21 cellular contexts compared by ENCODE assay signal in the genomic region with DNA sequence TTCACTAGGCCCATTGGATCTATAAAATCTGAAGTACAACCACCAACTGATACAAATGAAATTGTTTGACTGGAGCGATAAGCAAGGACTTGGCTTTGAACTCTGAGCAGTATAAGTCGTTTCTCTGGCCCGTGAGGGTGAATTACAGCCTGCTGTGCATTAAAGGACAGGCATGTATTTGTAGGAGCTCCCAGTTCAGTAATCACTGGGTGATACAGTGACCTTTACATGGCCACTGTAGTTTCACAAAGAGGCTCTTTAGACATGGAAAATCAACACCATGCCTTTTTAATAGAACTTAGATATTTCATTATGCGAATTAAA.
A peak's percentile ranks its signal among the peaks of the same experiment; 100 is the strongest.
DNase-seq lines count a peak whose midpoint lies in the region; ATAC-seq, FAIRE-seq and TF ChIP-seq lines count a peak whose summit lies in the region.
"Had no signal": no experiment of that assay in that cellular context is flagged by ENCODE, and none has a peak within 500 bp of the region (broad histone marks: within the 10 kb centered on the region; RNA-seq: fewer than 3 reads in every experiment).

No MANE protein-coding gene starts in this region.

- H3K27ac ChIP-seq in small intestine (ENCODE audit: low read depth in 1 of 2, low read length in 1 of 2) (no peak overlapping the region), upper lobe of left lung (no peak overlapping the region)
- H3K27ac ChIP-seq: 22Rv1; A549; BLaER1 treated with 17β-estradiol and CSF1 and Interleukin-3, amounts not matched to agents 10 nM and 100 nM; C4-2B had no signal

- TF ChIP-seq EP300 in upper lobe of left lung (IDR thresholded peaks at IDR 0.05): no peak

- 14 to 37% (median 30%) methylated on average over 4 of the region's 4 CpGs for WGBS in small intestine, 3 donors
- 65 to 78% methylated on average over 4 of the region's 4 CpGs for WGBS in upper lobe of left lung, 2 donors

- DNase-seq in HuH-7 (ENCODE audit: low spot score): peak; percentile 16
- peak; percentile 17 to 52 for DNase-seq in left colon
- peak; percentile 89 for DNase-seq in small intestine
- DNase-seq in NCI-H2171 treated with DMSO at 0.1 percent for 48 hours (lab: John Stamatoyannopoulos, UW): no peak
- DNase-seq in upper lobe of left lung: no peak
- DNase-seq: AML-193; Caco-2; Calu3; CD4-positive, alpha-beta T cell; CD8-positive, alpha-beta T cell; DMS79 treated with DMSO at 0.1 percent for 48 hours; GF-D8 had no signal

- no peaks in the 10 kb centered on the region for H3K27me3 ChIP-seq in small intestine (ENCODE audit: control insufficient read depth in 2 of 2, insufficient read depth in 2 of 2, low read length in 2 of 2)
- no peaks in the 10 kb centered on the region for H3K27me3 ChIP-seq in upper lobe of left lung
- H3K27me3 ChIP-seq: BLaER1 treated with 17β-estradiol and CSF1 and Interleukin-3, amounts not matched to agents 10 nM and 100 nM had no signal

- ATAC-seq in left colon (peak; percentile 93), upper lobe of left lung (ENCODE audit: low FRiP score in 2 of 2) (no peak), HG03097 (IDR thresholded peaks at IDR 0.05; ENCODE audit: low FRiP score, unreplicated experiment) (no peak)
- ATAC-seq: A549; CD8-positive, alpha-beta T cell had no signal

- H3K36me3 ChIP-seq in small intestine (ENCODE audit: control insufficient read depth in 2 of 2, insufficient read depth in 2 of 2, low read length in 2 of 2) (no peaks in the 10 kb centered on the region), upper lobe of left lung (no peaks in the 10 kb centered on the region)
- H3K36me3 ChIP-seq: BLaER1 treated with 17β-estradiol and CSF1 and Interleukin-3, amounts not matched to agents 10 nM and 100 nM had no signal

- H3K4me1 ChIP-seq in small intestine (ENCODE audit: control insufficient read depth in 2 of 2, insufficient read depth in 1 of 2, low read depth in 1 of 2, low read length in 1 of 2): peaks cover 3 to 5% of the 10 kb centered on the region in 2 donors
- no peaks in the 10 kb centered on the region for H3K4me1 ChIP-seq in upper lobe of left lung
- H3K4me1 ChIP-seq: A549; BLaER1 treated with 17β-estradiol and CSF1 and Interleukin-3, amounts not matched to agents 10 nM and 100 nM; Caco-2 had no signal

- TF ChIP-seq POLR2A in upper lobe of left lung (IDR thresholded peaks at IDR 0.05): no peak

- H3K4me3 ChIP-seq in small intestine (ENCODE audit: low read depth in 1 of 2, low read length in 2 of 2) (no peak overlapping the region), upper lobe of left lung (no peak overlapping the region)
- H3K4me3 ChIP-seq: A549; BLaER1 treated with 17β-estradiol and CSF1 and Interleukin-3, amounts not matched to agents 10 nM and 100 nM had no signal

- no peak for FAIRE-seq in small intestine (lab: Jason Lieb, UNC)
- FAIRE-seq: A549, D721Med, G401.6, GM12891, GM18507 had no signal

- H3K9me3 ChIP-seq in small intestine (ENCODE audit: control insufficient read depth, low read depth) (no peaks in the 10 kb centered on the region), upper lobe of left lung (no peaks in the 10 kb centered on the region)
- H3K9me3 ChIP-seq: A549; BLaER1 treated with 17β-estradiol and CSF1 and Interleukin-3, amounts not matched to agents 10 nM and 100 nM; Caco-2 had no signal

- TF ChIP-seq CTCF in upper lobe of left lung (IDR thresholded peaks at IDR 0.05): no peak

- intact Hi-C loops in left colon (cut with DNase I, micrococcal nuclease): no loop called here

Comparison
In these comparisons a context has a peak if more than half of its experiments do, and no peak if none do; other contexts are left out.
1. DNase-seq: peak in HuH-7 (single experiment), left colon (2 of 2) and small intestine (single experiment); none in NCI-H2171 treated with DMSO at 0.1 percent for 48 hours (single experiment) and upper lobe of left lung (0 of 2).